ENCODE assay signal across 16 cellular contexts in genomic region chr19:19624032-19624570, GRCh38. TPM values are rescaled to one million over a fixed set of nuclear protein-coding genes. Genes with fewer than 3 reads are reported as not detected.
DNase-seq lines count a peak whose midpoint lies in the region; ATAC-seq and TF ChIP-seq lines count a peak whose summit lies in the region.
"Had no signal": no experiment of that assay in that cellular context is flagged by ENCODE, and none has a peak within 500 bp of the region (broad histone marks: within the 10 kb centered on the region; RNA-seq: fewer than 3 reads in every experiment).

No MANE protein-coding gene starts in this region.

- peak overlapping the region in 6 of 11 experiments; percentile 49 to 98 (median 96); a peak in 11 of 22 replicates for H3K4me2 ChIP-seq in BLaER1 treated with 17β-estradiol and CSF1 and Interleukin-3, amounts not matched to agents 10 nM and 100 nM
- H3K4me2 ChIP-seq in osteoblast (ENCODE audit: insufficient read depth, low read length): no peak overlapping the region
- H3K4me2 ChIP-seq: KMS-11, PC-9 had no signal

- no peaks in the 10 kb centered on the region for H3K79me2 ChIP-seq in osteoblast (ENCODE audit: insufficient read depth, low read length)

- H3K4me1 ChIP-seq in BLaER1 treated with 17β-estradiol and CSF1 and Interleukin-3, amounts not matched to agents 10 nM and 100 nM: peaks cover 19 to 57% (median 53%) of the 10 kb centered on the region in 10 experiments
- H3K4me1 ChIP-seq in HUES6 (ENCODE audit: control insufficient read depth, insufficient read depth, low read length) (peaks cover 16% of the 10 kb centered on the region; the same call in 1 of the 2 replicates), osteoblast (ENCODE audit: insufficient read depth, low read length) (peaks cover 7% of the 10 kb centered on the region)
- H3K4me1 ChIP-seq: BE2C had no signal

- H3K4me3 ChIP-seq in BLaER1 treated with 17β-estradiol and CSF1 and Interleukin-3, amounts not matched to agents 10 nM and 100 nM: no peak overlapping the region
- H3K4me3 ChIP-seq in HUES6 (ENCODE audit: low read depth, low read length) (no peak overlapping the region), osteoblast (ENCODE audit: insufficient read depth, low read length) (no peak overlapping the region)
- H3K4me3 ChIP-seq: MG63, PC-9, SK-N-MC had no signal

- H3K36me3 ChIP-seq in BLaER1 treated with 17β-estradiol and CSF1 and Interleukin-3, amounts not matched to agents 10 nM and 100 nM: peaks cover 0 to 30% (median 15%) of the 10 kb centered on the region in 11 experiments; a peak in 15 of 22 replicates
- H3K36me3 ChIP-seq in HUES6 (ENCODE audit: control insufficient read depth, insufficient read depth, low read length) (peaks cover 32% of the 10 kb centered on the region), osteoblast (ENCODE audit: insufficient read depth, low read length) (no peaks in the 10 kb centered on the region)
- H3K36me3 ChIP-seq: BE2C, MG63 had no signal

- TF ChIP-seq CTCF in osteoblast (IDR thresholded peaks at IDR 0.05; ENCODE audit: extremely low read depth, low read depth, low read length): no peak

- H2AFZ ChIP-seq in osteoblast (ENCODE audit: low read length): no peak overlapping the region
- H2AFZ ChIP-seq: PC-9 had no signal

- no peak for ATAC-seq in GM18870 (IDR thresholded peaks at IDR 0.05; ENCODE audit: unreplicated experiment)

- H3K9me3 ChIP-seq in BLaER1 treated with 17β-estradiol and CSF1 and Interleukin-3, amounts not matched to agents 10 nM and 100 nM (replicated peaks in 1 of 11): no peaks in the 10 kb centered on the region
- H3K9me3 ChIP-seq in HUES6 (ENCODE audit: control insufficient read depth, insufficient read depth, low read depth, low read length) (no peaks in the 10 kb centered on the region), osteoblast (ENCODE audit: low read depth, low read length) (no peaks in the 10 kb centered on the region)
- H3K9me3 ChIP-seq: BE2C, MG63 had no signal

- DNase-seq in dedifferentiated amniotic fluid mesenchymal stem cell (ENCODE audit: extremely low spot score) (peak; percentile 8), osteoblast (ENCODE audit: insufficient read length, low spot score, missing footprints) (peak; percentile 62), SIG-M5 treated with dmso at 0.1 percent for 504 hours (lab: John Stamatoyannopoulos, UW; ENCODE audit: unreplicated experiment) (no peak)
- no peak for DNase-seq in stimulated activated naive CD4-positive, alpha-beta T cell treated with Interleukin-2 at 50 U/mL for 16 hours (lab: John Stamatoyannopoulos, UW)
- DNase-seq: BE2C, COR-L47, DMS153, MG63, NCI-H1092 treated with DMSO at 0.1 percent for 48 hours, NCI-H1694 treated with DMSO at 0.1 percent for 48 hours, PC-9 had no signal

- H3K9ac ChIP-seq in BLaER1 treated with 17β-estradiol and CSF1 and Interleukin-3, amounts not matched to agents 10 nM and 100 nM: no peak overlapping the region
- peak overlapping the region; percentile 11 for H3K9ac ChIP-seq in HUES6 (ENCODE audit: low read length)
- H3K9ac ChIP-seq: KMS-11 had no signal

- peaks cover 0 to 15% (median 5%) of the 10 kb centered on the region in 11 experiments; a peak in 9 of 22 replicates for H4K20me1 ChIP-seq in BLaER1 treated with 17β-estradiol and CSF1 and Interleukin-3, amounts not matched to agents 10 nM and 100 nM
- no peaks in the 10 kb centered on the region for H4K20me1 ChIP-seq in osteoblast (ENCODE audit: insufficient read depth, low read length)

- peak overlapping the region in 1 of 11 experiments; percentile 6; a peak in 1 of 22 replicates for H3K27ac ChIP-seq in BLaER1 treated with 17β-estradiol and CSF1 and Interleukin-3, amounts not matched to agents 10 nM and 100 nM
- no peak overlapping the region for H3K27ac ChIP-seq in HUES6 (ENCODE audit: low read depth, low read length)
- H3K27ac ChIP-seq in osteoblast (ENCODE audit: low read depth, low read length): no peak overlapping the region
- H3K27ac ChIP-seq: KMS-11, PC-9, SK-N-MC had no signal

- no peaks in the 10 kb centered on the region for H3K27me3 ChIP-seq in BLaER1 treated with 17β-estradiol and CSF1 and Interleukin-3, amounts not matched to agents 10 nM and 100 nM
- H3K27me3 ChIP-seq in HUES6 (ENCODE audit: control insufficient read depth, insufficient read depth, low read length) (no peaks in the 10 kb centered on the region), osteoblast (ENCODE audit: insufficient read depth, low read length) (no peaks in the 10 kb centered on the region)
- H3K27me3 ChIP-seq: MG63 had no signal

RNA-seq across cellular contexts. Expression of gene LPAR2, which starts 3.9 kb away (rescaled TPM):
- 0.72 and 0.88 TPM in 2 replicates for total RNA-seq in osteoblast

RNA-seq across cellular contexts. Expression of gene PBX4, which starts 5.6 kb away (rescaled TPM):
- 0.36 and 0.88 TPM in 2 replicates for total RNA-seq in osteoblast

RNA-seq across cellular contexts. Expression of gene GMIP, which starts 19.4 kb away (rescaled TPM):
- 4.7 and 6.5 TPM in 2 replicates for total RNA-seq in osteoblast

RNA-seq across cellular contexts. Expression of gene ATP13A1, which starts 39.4 kb away (rescaled TPM):
- 43.3 and 65.9 TPM in 2 replicates for total RNA-seq in osteoblast

RNA-seq across cellular contexts. Expression of gene ZNF101, which starts 44.5 kb away (rescaled TPM):
- total RNA-seq in osteoblast: 7.2 and 9.4 TPM in 2 replicates

Comparison
In these comparisons a context has a peak if more than half of its experiments do, and no peak if none do; other contexts are left out.
1. DNase-seq: peak in dedifferentiated amniotic fluid mesenchymal stem cell (single experiment) and osteoblast (single experiment); none in stimulated activated naive CD4-positive, alpha-beta T cell treated with Interleukin-2 at 50 U/mL for 16 hours (single experiment) and SIG-M5 treated with dmso at 0.1 percent for 504 hours (single experiment).